ENCODE assay signal across 10 cellular contexts in genomic region chr10:74011016-74011415, GRCh38. TPM values are rescaled to one million over a fixed set of nuclear protein-coding genes. Genes with fewer than 3 reads are reported as not detected.
DNase-seq lines count a peak whose midpoint lies in the region; ATAC-seq and TF ChIP-seq lines count a peak whose summit lies in the region.
"Had no signal": no experiment of that assay in that cellular context is flagged by ENCODE, and none has a peak within 500 bp of the region (broad histone marks: within the 10 kb centered on the region; RNA-seq: fewer than 3 reads in every experiment).

No MANE protein-coding gene starts in this region.

- H3K9ac ChIP-seq in subcutaneous abdominal adipose tissue (ENCODE audit: low read length in 5 of 5) = no peak overlapping the region

- H3K36me3 ChIP-seq in subcutaneous abdominal adipose tissue (ENCODE audit: control insufficient read depth in 5 of 5, insufficient read depth in 5 of 5, low read length in 5 of 5) = peaks cover 0 to 4% (median 0%) of the 10 kb centered on the region in 5 donors

- peaks cover 6 to 53% (median 37%) of the 10 kb centered on the region in 5 donors for H3K4me1 ChIP-seq in subcutaneous abdominal adipose tissue (ENCODE audit: control insufficient read depth in 5 of 5, insufficient read depth in 5 of 5, low read length in 5 of 5)

- POLR2A ChIA-PET in HEK293T (lab: Yijun Ruan, JAX) = no interaction called here
- POLR2A ChIA-PET in RWPE1 (lab: Yijun Ruan, JAX; ENCODE audit: low non-redundant PET) = no interaction called here

- H3K9me3 ChIP-seq in subcutaneous abdominal adipose tissue (ENCODE audit: control insufficient read depth in 5 of 5, low read length in 5 of 5) = no peaks in the 10 kb centered on the region
- H3K9me3 ChIP-seq: right atrium auricular region had no signal

- CTCF ChIA-PET in HEK293T (lab: Yijun Ruan, JAX) = no interaction called here
- CTCF ChIA-PET in RWPE1 (lab: Yijun Ruan, JAX) = no interaction called here

- peak overlapping the region; percentile 16 for H3K4me3 ChIP-seq in fibroblast of villous mesenchyme (ENCODE audit: low read depth, low read length)
- peak overlapping the region in 1 of 5 donors; percentile 35 for H3K4me3 ChIP-seq in subcutaneous abdominal adipose tissue (ENCODE audit: low read depth in 1 of 5, low read length in 5 of 5)
- H3K4me3 ChIP-seq: right atrium auricular region had no signal

- H3K27ac ChIP-seq in RWPE1 (peak overlapping the region; percentile 33; the same call in 1 of the 2 replicates), subcutaneous abdominal adipose tissue (ENCODE audit: low read depth, low read length) (peak overlapping the region; percentile 81)

- H3K27me3 ChIP-seq in subcutaneous abdominal adipose tissue (ENCODE audit: control insufficient read depth in 5 of 5, insufficient read depth in 4 of 5, low read length in 5 of 5) = no peaks in the 10 kb centered on the region
- H3K27me3 ChIP-seq: right atrium auricular region had no signal

- TF ChIP-seq CTCF in RWPE1 (conservative IDR thresholded peaks at IDR 0.05; ENCODE audit: low read depth) (no peak), fibroblast of villous mesenchyme (IDR thresholded peaks at IDR 0.05; ENCODE audit: insufficient read depth, low read depth, low read length) (no peak)

- no peak for ATAC-seq in HG03457 (IDR thresholded peaks at IDR 0.05; ENCODE audit: unreplicated experiment)
- no peak for ATAC-seq in GM18498 (IDR thresholded peaks at IDR 0.05; ENCODE audit: unreplicated experiment)

- DNase-seq in HEK293T (ENCODE audit: extremely low spot score) (no peak), RWPE1 (ENCODE audit: low spot score) (no peak), fibroblast of villous mesenchyme (ENCODE audit: low read depth) (no peak), middle frontal gyrus (ENCODE audit: extremely low spot score, low spot score) (no peak)
- DNase-seq: activated CD4-positive, alpha-beta memory T cell treated with anti-CD3 and anti-CD28 coated beads, Interleukin-2, amount 10 ng/mL, durations not matched to agents 7 days and 5 days; activated naive CD8-positive, alpha-beta T cell treated with anti-CD3 and anti-CD28 coated beads for 36 hours had no signal

TF ChIP-seq in HEK293T, 16 proteins besides CTCF, POLR2A, EP300 and RAD21:
- TF ChIP-seq ZNF384 (IDR thresholded peaks at IDR 0.05) (peak; percentile 81), FOXM1 (IDR thresholded peaks at IDR 0.05; ENCODE audit: borderline replicate concordance) (no peak), ELF4 (IDR thresholded peaks at IDR 0.05) (no peak), NFRKB (IDR thresholded peaks at IDR 0.05) (no peak), TARDBP (IDR thresholded peaks at IDR 0.05) (no peak)

RNA-seq across cellular contexts. Expression of gene VCL, which starts 13.1 kb away (rescaled TPM):
- 448 and 513 TPM in 2 replicates for total RNA-seq in fibroblast of villous mesenchyme
